In the genomic region with DNA sequence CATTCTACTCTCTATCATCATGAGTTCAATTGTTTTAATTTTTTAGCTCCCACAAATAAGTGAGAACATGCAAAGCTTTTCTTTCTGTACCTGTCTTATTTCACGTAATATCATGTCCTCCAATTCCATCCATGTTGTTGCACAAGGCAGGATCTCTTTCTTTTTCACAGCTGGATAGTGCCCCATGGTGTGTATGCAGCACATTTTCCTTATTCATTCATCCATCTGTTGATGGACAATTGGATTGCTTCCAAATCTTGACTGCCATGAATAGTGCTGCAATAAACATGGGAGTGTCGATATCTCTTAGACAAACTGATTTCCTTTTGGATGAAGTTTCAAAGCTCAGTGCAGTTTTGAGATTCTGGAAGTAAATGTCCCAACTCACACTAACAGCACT, we compare ENCODE assay signal across 15 cellular contexts.
DNase-seq lines count a peak whose midpoint lies in the region; ATAC-seq, FAIRE-seq and TF ChIP-seq lines count a peak whose summit lies in the region.
"Had no signal": no experiment of that assay in that cellular context is flagged by ENCODE, and none has a peak within 500 bp of the region (broad histone marks: within the 10 kb centered on the region; RNA-seq: fewer than 3 reads in every experiment).

No MANE protein-coding gene starts in this region.

- FAIRE-seq in small intestine (lab: Jason Lieb, UNC): no peak
- FAIRE-seq: HepG2 had no signal

- H3K36me3 ChIP-seq in small intestine (ENCODE audit: control insufficient read depth in 2 of 2, insufficient read depth in 2 of 2, low read length in 2 of 2): no peaks in the 10 kb centered on the region

- no peak overlapping the region for H3K4me3 Mint-ChIP-seq in activated CD4-positive, alpha-beta T cell treated with anti-CD3 and anti-CD28 coated beads, Interleukin-2, amount 10 ng/mL, durations not matched to agents 24 days and 14 days
- H3K4me3 Mint-ChIP-seq: B cell; CD8-positive, alpha-beta T cell; H9 had no signal

- peaks cover 4% of the 10 kb centered on the region for H3K9me3 Mint-ChIP-seq in activated CD4-positive, alpha-beta T cell treated with anti-CD3 and anti-CD28 coated beads, Interleukin-2, amount 10 ng/mL, durations not matched to agents 24 days and 14 days
- H3K9me3 Mint-ChIP-seq: CD8-positive, alpha-beta T cell; H9 had no signal

- no peaks in the 10 kb centered on the region for H3K27me3 ChIP-seq in small intestine (ENCODE audit: control insufficient read depth in 2 of 2, insufficient read depth in 2 of 2, low read length in 2 of 2)

- no peak for TF ChIP-seq RAD21 in Ishikawa (IDR thresholded peaks at IDR 0.05; ENCODE audit: low read depth)

- H3K4me1 ChIP-seq in small intestine (ENCODE audit: control insufficient read depth in 2 of 2, insufficient read depth in 1 of 2, low read depth in 1 of 2, low read length in 1 of 2): no peaks in the 10 kb centered on the region

- intact Hi-C loops in activated CD4-positive, alpha-beta T cell treated with anti-CD3 and anti-CD28 coated beads, Interleukin-2, amount 10 ng/mL, durations not matched to agents 24 days and 14 days (cut with micrococcal nuclease): no loop called here

- TF ChIP-seq EP300 in Ishikawa (IDR thresholded peaks at IDR 0.05; ENCODE audit: borderline replicate concordance): no peak

- H3K4me3 ChIP-seq in small intestine (ENCODE audit: low read depth in 1 of 2, low read length in 2 of 2): no peak overlapping the region

- no peaks in the 10 kb centered on the region for H3K4me1 Mint-ChIP-seq in activated CD4-positive, alpha-beta T cell treated with anti-CD3 and anti-CD28 coated beads, Interleukin-2, amount 10 ng/mL, durations not matched to agents 24 days and 14 days
- H3K4me1 Mint-ChIP-seq: B cell, H9 had no signal

- ATAC-seq in HG03432 (IDR thresholded peaks at IDR 0.05; ENCODE audit: unreplicated experiment): no peak
- no peak for ATAC-seq in GM21619 (IDR thresholded peaks at IDR 0.05; ENCODE audit: unreplicated experiment)
- ATAC-seq: CD8-positive, alpha-beta T cell had no signal

- H3K9me3 ChIP-seq in small intestine (ENCODE audit: control insufficient read depth, low read depth): no peaks in the 10 kb centered on the region

- WGBS in small intestine, 3 donors: 22 to 62% (median 36%) methylated on average over 2 of the region's 2 CpGs

- no peaks in the 10 kb centered on the region for H3K36me3 Mint-ChIP-seq in activated CD4-positive, alpha-beta T cell treated with anti-CD3 and anti-CD28 coated beads, Interleukin-2, amount 10 ng/mL, durations not matched to agents 24 days and 14 days (ENCODE audit: low read depth)
- H3K36me3 Mint-ChIP-seq: CD8-positive, alpha-beta T cell had no signal

- H3K27me3 Mint-ChIP-seq in activated CD4-positive, alpha-beta T cell treated with anti-CD3 and anti-CD28 coated beads, Interleukin-2, amount 10 ng/mL, durations not matched to agents 24 days and 14 days: peaks cover 8% of the 10 kb centered on the region

- no peak overlapping the region for H3K27ac ChIP-seq in small intestine (ENCODE audit: low read depth in 1 of 2, low read length in 1 of 2)

- peak; percentile 15 for DNase-seq in activated CD4-positive, alpha-beta T cell treated with anti-CD3 and anti-CD28 coated beads, Interleukin-2, amount 10 ng/mL, durations not matched to agents 24 days and 14 days
- DNase-seq in activated CD4-positive, alpha-beta T cell treated with anti-CD3 and anti-CD28 coated beads for 1 hour: no peak
- DNase-seq in NCI-H2196 treated with DMSO at 0.1 percent for 48 hours (lab: John Stamatoyannopoulos, UW; ENCODE audit: unreplicated experiment): peak; percentile 0
- peak; percentile 84 for DNase-seq in small intestine
- no peak for DNase-seq in DMS53 treated with DMSO at 0.1 percent for 48 hours (lab: John Stamatoyannopoulos, UW; ENCODE audit: unreplicated experiment)
- DNase-seq: CD8-positive, alpha-beta T cell; H9; Kasumi-1; NCI-H187; SIG-M5 had no signal

- no peak overlapping the region for H3K27ac Mint-ChIP-seq in activated CD4-positive, alpha-beta T cell treated with anti-CD3 and anti-CD28 coated beads, Interleukin-2, amount 10 ng/mL, durations not matched to agents 24 days and 14 days
- H3K27ac Mint-ChIP-seq: B cell; CD8-positive, alpha-beta T cell; H9 had no signal

TF ChIP-seq in Ishikawa, 13 proteins besides CTCF, POLR2A, EP300 and RAD21:
- TF ChIP-seq FOXM1 (IDR thresholded peaks at IDR 0.05; ENCODE audit: borderline replicate concordance, low read depth): no peak
- TF ChIP-seq TCF12 (IDR thresholded peaks at IDR 0.05; ENCODE audit: low read depth): no peak
- TF ChIP-seq CEBPB (IDR thresholded peaks at IDR 0.05): peak; percentile 72
- peak; percentile 61; the same call in 1 of the 2 replicates for TF ChIP-seq NFIC (IDR thresholded peaks at IDR 0.05)

Comparison
In these comparisons a context has a peak if more than half of its experiments do, and no peak if none do; other contexts are left out.
1. DNase-seq: peak in activated CD4-positive, alpha-beta T cell treated with anti-CD3 and anti-CD28 coated beads, Interleukin-2, amount 10 ng/mL, durations not matched to agents 24 days and 14 days (single experiment), NCI-H2196 treated with DMSO at 0.1 percent for 48 hours (single experiment) and small intestine (single experiment); none in activated CD4-positive, alpha-beta T cell treated with anti-CD3 and anti-CD28 coated beads for 1 hour (single experiment) and DMS53 treated with DMSO at 0.1 percent for 48 hours (single experiment).